In the genomic region with DNA sequence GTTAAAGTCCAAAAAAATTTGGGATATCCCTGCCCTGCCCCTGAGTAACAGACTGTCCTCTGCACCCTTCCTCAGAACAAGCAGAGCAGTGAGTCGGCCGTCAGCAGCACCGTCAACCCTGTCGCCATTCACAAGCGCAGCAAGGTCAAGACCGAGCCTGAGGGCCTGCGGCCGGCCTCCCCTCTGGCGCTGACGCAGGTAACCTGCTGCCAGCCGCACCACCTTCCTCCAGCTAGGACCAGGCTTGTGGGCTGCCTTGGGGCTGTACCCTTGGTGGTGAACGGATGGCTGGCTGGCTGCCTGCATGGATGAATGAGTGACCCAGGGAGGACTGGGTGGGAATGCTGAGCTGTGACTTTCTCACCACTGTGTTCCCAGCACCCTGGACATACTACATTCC, we compare ENCODE assay signal across 26 cellular contexts.
"Had no signal": no experiment of that assay in that cellular context is flagged by ENCODE, and none has a peak within 500 bp of the region (broad histone marks: within the 10 kb centered on the region; RNA-seq: fewer than 3 reads in every experiment).

No MANE protein-coding gene starts in this region.

- H3K36me3 ChIP-seq: colonic mucosa, esophagus squamous epithelium, gastrocnemius medialis, left lung had no signal

- H3K27me3 Mint-ChIP-seq: dendritic cell treated with granulocyte-macrophage colony-stimulating factor and Interleukin-4, amounts not matched to agents 40 ng/mL and 50 ng/mL, for 4 days; effector memory CD8-positive, alpha-beta T cell had no signal

- H3K27ac Mint-ChIP-seq: dendritic cell treated with granulocyte-macrophage colony-stimulating factor and Interleukin-4, amounts not matched to agents 40 ng/mL and 50 ng/mL, for 4 days; effector memory CD8-positive, alpha-beta T cell; endodermal cell; mesothelial cell of epicardium had no signal

- DNase-seq: colonic mucosa; cortex of kidney; effector CD8-positive, alpha-beta T cell; effector memory CD8-positive, alpha-beta T cell; endodermal cell; erythroblast; esophagus squamous epithelium; foreskin fibroblast; foreskin melanocyte; gastrocnemius medialis; glutamatergic neuron; head of caudate nucleus; heart right ventricle; hippocampal formation; left cardiac atrium; lower lobe of right lung; mesenchymal stem cell had no signal

- ATAC-seq: effector memory CD8-positive, alpha-beta T cell; esophagus mucosa; gastrocnemius medialis; heart right ventricle; left cardiac atrium had no signal

- H3K4me3 ChIP-seq: colonic mucosa, esophagus squamous epithelium, gastrocnemius medialis, heart right ventricle, left lung, lower lobe of right lung, mucosa of descending colon had no signal

- H3K9me3 Mint-ChIP-seq: dendritic cell treated with granulocyte-macrophage colony-stimulating factor and Interleukin-4, amounts not matched to agents 40 ng/mL and 50 ng/mL, for 4 days; effector memory CD8-positive, alpha-beta T cell; endodermal cell; mesothelial cell of epicardium had no signal

- FAIRE-seq: endometrium, islet of Langerhans, keratinocyte had no signal

- H3K4me1 ChIP-seq: colonic mucosa, esophagus squamous epithelium, gastrocnemius medialis, heart right ventricle, left lung, lower lobe of right lung had no signal

- H3K27ac ChIP-seq: colonic mucosa, epithelial cell of prostate, esophagus squamous epithelium, gastrocnemius medialis, heart right ventricle, left lung, lower lobe of right lung had no signal

- H3K27me3 ChIP-seq: colonic mucosa, gastrocnemius medialis, left lung had no signal

- H3K4me1 Mint-ChIP-seq: endodermal cell, mesothelial cell of epicardium had no signal

- H3K9me3 ChIP-seq: colonic mucosa, esophagus squamous epithelium, gastrocnemius medialis, heart right ventricle, left lung, lower lobe of right lung, mucosa of descending colon had no signal

- H3K4me3 Mint-ChIP-seq: dendritic cell treated with granulocyte-macrophage colony-stimulating factor and Interleukin-4, amounts not matched to agents 40 ng/mL and 50 ng/mL, for 4 days; effector memory CD8-positive, alpha-beta T cell; endodermal cell; mesothelial cell of epicardium had no signal
